ENCODE assay signal across 2 cellular contexts in genomic region chr7:14598978-14599377, GRCh38.
TF ChIP-seq lines count a peak whose summit lies in the region.

No MANE protein-coding gene starts in this region.

TF ChIP-seq in SK-N-SH, 30 proteins besides CTCF, POLR2A, EP300 and RAD21 (continued from another document):
- TF ChIP-seq EZH2phosphoT487 (IDR thresholded peaks at IDR 0.05; ENCODE audit: borderline replicate concordance, low read depth), result no peak
- no peak for TF ChIP-seq FOXJ3 (CRISPR knock-in tag; IDR thresholded peaks at IDR 0.05)
- TF ChIP-seq NFIC (IDR thresholded peaks at IDR 0.05; ENCODE audit: borderline replicate concordance), result peak; percentile 65
- no peak for TF ChIP-seq ZBTB33 (IDR thresholded peaks at IDR 0.05; ENCODE audit: borderline replicate concordance, low read depth)
- no peak for TF ChIP-seq TEAD4 (IDR thresholded peaks at IDR 0.05; ENCODE audit: borderline replicate concordance, insufficient read depth)
- TF ChIP-seq JUND (IDR thresholded peaks at IDR 0.05), result no peak

TF ChIP-seq in SK-N-SH treated with all-trans-retinoic acid at 6 μM for 48 hours, 23 proteins besides CTCF, POLR2A, EP300 and RAD21 (continued from another document):
- no peak for TF ChIP-seq PATZ1 (CRISPR knock-in tag; IDR thresholded peaks at IDR 0.05; ENCODE audit: borderline replicate concordance)
- TF ChIP-seq TOX (CRISPR knock-in tag; IDR thresholded peaks at IDR 0.05; ENCODE audit: borderline replicate concordance), result no peak
- no peak for TF ChIP-seq OSR1 (CRISPR knock-in tag; IDR thresholded peaks at IDR 0.05)
- TF ChIP-seq ESRRG (CRISPR knock-in tag; IDR thresholded peaks at IDR 0.05), result no peak
- no peak for TF ChIP-seq CREB5 (CRISPR knock-in tag; IDR thresholded peaks at IDR 0.05; ENCODE audit: low read depth)
- no peak for TF ChIP-seq ZFP3 (CRISPR knock-in tag; IDR thresholded peaks at IDR 0.05)
- TF ChIP-seq ZFP30 (CRISPR knock-in tag; IDR thresholded peaks at IDR 0.05), result no peak
- TF ChIP-seq ZNF70 (CRISPR knock-in tag; IDR thresholded peaks at IDR 0.05), result no peak
- TF ChIP-seq CSRNP3 (CRISPR knock-in tag; IDR thresholded peaks at IDR 0.05), result no peak
- no peak for TF ChIP-seq ARNTL (CRISPR knock-in tag; IDR thresholded peaks at IDR 0.05; ENCODE audit: borderline replicate concordance, low read depth)
- TF ChIP-seq RARB (CRISPR knock-in tag; IDR thresholded peaks at IDR 0.05), result no peak
- TF ChIP-seq ZNF8 (CRISPR knock-in tag; IDR thresholded peaks at IDR 0.05), result no peak
